ENCODE assay signal across 1 cellular context in genomic region chr6:109024784-109025183, GRCh38.
TF ChIP-seq lines count a peak whose summit lies in the region.

No MANE protein-coding gene starts in this region.

TF ChIP-seq in SK-N-SH, 30 proteins besides CTCF, POLR2A, EP300 and RAD21 (continued from another document):
- no peak for TF ChIP-seq GABPA (IDR thresholded peaks at IDR 0.05; ENCODE audit: low read depth)
- no peak for TF ChIP-seq REST (IDR thresholded peaks at IDR 0.05; ENCODE audit: low read depth, low read length)
- no peak for TF ChIP-seq USF2 (IDR thresholded peaks at IDR 0.05; ENCODE audit: borderline replicate concordance, low read depth, low read length)
- TF ChIP-seq TCF12 (IDR thresholded peaks at IDR 0.05): no peak
- TF ChIP-seq MXI1 (IDR thresholded peaks at IDR 0.05; ENCODE audit: low read depth, low read length): no peak
- no peak for TF ChIP-seq MEF2A (IDR thresholded peaks at IDR 0.05; ENCODE audit: borderline replicate concordance, low read depth)
- TF ChIP-seq SMC3 (IDR thresholded peaks at IDR 0.05; ENCODE audit: low read depth, low read length): no peak
- TF ChIP-seq POLR2AphosphoS5 (IDR thresholded peaks at IDR 0.05; ENCODE audit: low read depth, low read length): no peak
- TF ChIP-seq IRF3 (IDR thresholded peaks at IDR 0.05; ENCODE audit: low read depth, low read length): no peak
- TF ChIP-seq NFIC (IDR thresholded peaks at IDR 0.05; ENCODE audit: borderline replicate concordance): no peak
